In genomic region chr20:47257771-47258170, GRCh38 we compare ENCODE assay signal across 20 cellular contexts.
A peak's percentile ranks its signal among the peaks of the same experiment; 100 is the strongest.
DNase-seq lines count a peak whose midpoint lies in the region; ATAC-seq, FAIRE-seq and TF ChIP-seq lines count a peak whose summit lies in the region.
"Had no signal": no experiment of that assay in that cellular context is flagged by ENCODE, and none has a peak within 500 bp of the region (broad histone marks: within the 10 kb centered on the region; RNA-seq: fewer than 3 reads in every experiment).

No MANE protein-coding gene starts in this region.

- FAIRE-seq in HepG2 (lab: Jason Lieb, UNC), result no peak
- FAIRE-seq: D721Med, small intestine had no signal

- peaks cover 43% of the 10 kb centered on the region for H3K4me1 Mint-ChIP-seq in memory B cell
- H3K4me1 Mint-ChIP-seq in naive thymus-derived CD8-positive, alpha-beta T cell, result peaks cover 21 to 39% (median 27%) of the 10 kb centered on the region in 4 donors

- TF ChIP-seq POLR2A in HepG2 (IDR thresholded peaks at IDR 0.05; ENCODE audit: insufficient read depth in 1 of 2, low read depth in 2 of 2, low read length in 2 of 2) (no peak), right lobe of liver (IDR thresholded peaks at IDR 0.05) (no peak)

- in situ Hi-C loops in HepG2 (cut with HindIII; ENCODE audit: extremely low pct_ligation_motif_present, low pct_unique_long_range_greater_than_20kb), result no loop called here

- no peaks in the 10 kb centered on the region for H3K9me3 Mint-ChIP-seq in memory B cell
- no peaks in the 10 kb centered on the region for H3K9me3 Mint-ChIP-seq in naive thymus-derived CD8-positive, alpha-beta T cell
- H3K9me3 Mint-ChIP-seq: T-helper 1 cell treated with Interleukin-12 subunit alpha and Interleukin-12 subunit beta and Interleukin-4 antibody, amounts not matched to agents 30 μg/mL and 1 μg/mL, for 36 hours had no signal

- H3K4me3 ChIP-seq in HepG2 (replicated peaks in 1 of 3; ENCODE audit: insufficient read depth in 1 of 3, low read depth in 2 of 3, low read length in 3 of 3) (no peak overlapping the region), right lobe of liver (no peak overlapping the region), ascending aorta (no peak overlapping the region), upper lobe of right lung (no peak overlapping the region)
- H3K4me3 ChIP-seq: cardiac muscle cell had no signal

- POLR2A ChIA-PET in HepG2 (lab: Yijun Ruan, JAX), result no interaction called here
- POLR2A ChIA-PET in naive thymus-derived CD8-positive, alpha-beta T cell (lab: Charles Lee), result no interaction called here

- H4K20me1 ChIP-seq in HepG2 (ENCODE audit: insufficient read depth, low read length), result peaks cover 47% of the 10 kb centered on the region

- H3K4me1 ChIP-seq in HepG2 (ENCODE audit: insufficient read depth, low read length) (peaks cover 34% of the 10 kb centered on the region; the same call in 1 of the 2 replicates), right lobe of liver (peaks cover 0 to 22% (median 10%) of the 10 kb centered on the region in 4 donors), ascending aorta (peaks cover 0 to 22% of the 10 kb centered on the region in 2 donors), upper lobe of right lung (peaks cover 35% of the 10 kb centered on the region)

- TF ChIP-seq EP300 in HepG2 (IDR thresholded peaks at IDR 0.05; ENCODE audit: low read depth in 2 of 2, low read length in 2 of 2) (no peak), HepG2 (CRISPR knock-in tag; IDR thresholded peaks at IDR 0.05; ENCODE audit: borderline replicate concordance) (no peak)

- TF ChIP-seq CTCF in HepG2 (CRISPR knock-in tag; IDR thresholded peaks at IDR 0.05) (no peak), right lobe of liver (IDR thresholded peaks at IDR 0.05) (no peak), ascending aorta (IDR thresholded peaks at IDR 0.05) (no peak), upper lobe of right lung (IDR thresholded peaks at IDR 0.05) (no peak)

- peaks cover 50% of the 10 kb centered on the region for H3K79me2 ChIP-seq in HepG2 (ENCODE audit: insufficient read depth, low read length)

- peaks cover 29% of the 10 kb centered on the region for H3K36me3 Mint-ChIP-seq in memory B cell
- peaks cover 4 to 84% (median 5%) of the 10 kb centered on the region in 3 donors for H3K36me3 Mint-ChIP-seq in naive thymus-derived CD8-positive, alpha-beta T cell

- H3K9me3 ChIP-seq in HepG2 (ENCODE audit: low read length), result no peaks in the 10 kb centered on the region
- H3K9me3 ChIP-seq in right lobe of liver, result no peaks in the 10 kb centered on the region
- no peaks in the 10 kb centered on the region for H3K9me3 ChIP-seq in ascending aorta
- no peaks in the 10 kb centered on the region for H3K9me3 ChIP-seq in upper lobe of right lung

- H3K27me3 ChIP-seq in HepG2 (ENCODE audit: control insufficient read depth in 1 of 2, insufficient read depth in 2 of 2, low read length in 2 of 2) (no peaks in the 10 kb centered on the region), right lobe of liver (no peaks in the 10 kb centered on the region), ascending aorta (no peaks in the 10 kb centered on the region), upper lobe of right lung (no peaks in the 10 kb centered on the region)
- H3K27me3 ChIP-seq: cardiac muscle cell had no signal

- no peak overlapping the region for H3K4me2 ChIP-seq in HepG2 (ENCODE audit: low read depth, low read length)

- H2AFZ ChIP-seq in HepG2 (ENCODE audit: low read length), result no peak overlapping the region
- H2AFZ ChIP-seq: parathyroid adenoma had no signal

- H3K27me3 Mint-ChIP-seq in memory B cell, result no peaks in the 10 kb centered on the region
- no peaks in the 10 kb centered on the region for H3K27me3 Mint-ChIP-seq in naive thymus-derived CD8-positive, alpha-beta T cell

- peaks cover 59 to 89% of the 10 kb centered on the region in 2 experiments for H3K36me3 ChIP-seq in HepG2 (replicated peaks in 1 of 2; ENCODE audit: control insufficient read depth in 1 of 2, insufficient read depth in 2 of 2, low read length in 2 of 2)
- peaks cover 0 to 11% (median 5%) of the 10 kb centered on the region in 4 donors for H3K36me3 ChIP-seq in right lobe of liver
- H3K36me3 ChIP-seq in ascending aorta, result peaks cover 0 to 23% of the 10 kb centered on the region in 2 donors
- H3K36me3 ChIP-seq in upper lobe of right lung, result peaks cover 39% of the 10 kb centered on the region

- no peak overlapping the region for H3K4me3 Mint-ChIP-seq in memory B cell
- H3K4me3 Mint-ChIP-seq in naive thymus-derived CD8-positive, alpha-beta T cell, result no peak overlapping the region
- H3K4me3 Mint-ChIP-seq: T-helper 1 cell treated with Interleukin-12 subunit alpha and Interleukin-12 subunit beta and Interleukin-4 antibody, amounts not matched to agents 30 μg/mL and 1 μg/mL, for 36 hours had no signal

- no peak overlapping the region for H3K27ac ChIP-seq in HepG2 (ENCODE audit: extremely low read length, insufficient read depth, low read length)
- peak overlapping the region in 1 of 3 donors; percentile 10 for H3K27ac ChIP-seq in right lobe of liver
- peak overlapping the region; percentile 70 to 76 for H3K27ac ChIP-seq in ascending aorta
- peak overlapping the region; percentile 61 for H3K27ac ChIP-seq in upper lobe of right lung

- no peak for TF ChIP-seq RAD21 in HepG2 (CRISPR knock-in tag; IDR thresholded peaks at IDR 0.05)

- CTCF ChIA-PET in HepG2 (lab: Yijun Ruan, JAX; ENCODE audit: low intra/inter-chr PET ratio, low total read pairs), result no interaction called here

- 87% methylated on average over 3 of the region's 3 CpGs for WGBS in HepG2 (ENCODE audit: low lambda C conversion rate)
- WGBS in right lobe of liver (ENCODE audit: insufficient coverage, low coverage, low lambda C conversion rate, missing lambda C conversion rate), result 71% methylated on average over 3 of the region's 3 CpGs

- intact Hi-C loops in HepG2 (cut with micrococcal nuclease; ENCODE audit: unreplicated experiment) (no loop called here), right lobe of liver (cut with DNase I) (loop anchor here in 1 of 2 donors (10.0 kb wide), 1 partner anchor 53 kb away; no protein-coding TSS in a partner anchor), ascending aorta (cut with DNase I) (no loop called here), upper lobe of right lung (cut with DNase I) (no loop called here)

- no TSS peak for BruUV-seq in HepG2 (replicated peaks; lab: Mats Ljungman, UMichigan)

- no peak for ATAC-seq in HepG2
- ATAC-seq in right lobe of liver, result no peak
- ATAC-seq in memory B cell (ENCODE audit: low read depth), result no peak
- ATAC-seq in upper lobe of right lung, result no peak
- ATAC-seq in naive thymus-derived CD8-positive, alpha-beta T cell, result no peak
- ATAC-seq in HG02970 (IDR thresholded peaks at IDR 0.05; ENCODE audit: low FRiP score, unreplicated experiment), result no peak
- ATAC-seq: left colon had no signal

- peak overlapping the region; percentile 91 for H3K27ac Mint-ChIP-seq in memory B cell
- peak overlapping the region in 5 of 10 donors; percentile 0 to 78 (median 33) for H3K27ac Mint-ChIP-seq in naive thymus-derived CD8-positive, alpha-beta T cell
- H3K27ac Mint-ChIP-seq: T-helper 1 cell treated with Interleukin-12 subunit alpha and Interleukin-12 subunit beta and Interleukin-4 antibody, amounts not matched to agents 30 μg/mL and 1 μg/mL, for 36 hours had no signal

- H3K9ac ChIP-seq in HepG2 (ENCODE audit: insufficient read depth, low read depth, low read length), result no peak overlapping the region
- H3K9ac ChIP-seq: parathyroid adenoma had no signal

- DNase-seq in HepG2 (ENCODE audit: low spot score) (no peak), right lobe of liver (no peak), ascending aorta (ENCODE audit: low spot score in 2 of 2) (no peak), memory B cell (ENCODE audit: low spot score in 2 of 2) (no peak), upper lobe of right lung (no peak), NCI-H2196 (lab: John Stamatoyannopoulos, UW; ENCODE audit: unreplicated experiment) (no peak)
- DNase-seq in naive thymus-derived CD8-positive, alpha-beta T cell, result no peak
- DNase-seq: activated CD4-positive, CD25-positive, alpha-beta regulatory T cell; activated naive CD4-positive, alpha-beta T cell; effector CD4-positive, alpha-beta T cell; left colon; NCI-H1417; Right ventricle myocardium superior; small intestine; stimulated activated naive CD4-positive, alpha-beta T cell treated with Interleukin-2 at 50 U/mL for 16 hours had no signal

TF ChIP-seq in HepG2, 621 proteins besides CTCF, POLR2A, EP300 and RAD21 (continues in another document):
- no peak for TF ChIP-seq AKAP8 (CRISPR knock-in tag; IDR thresholded peaks at IDR 0.05)
- TF ChIP-seq GPN1 (CRISPR knock-in tag; IDR thresholded peaks at IDR 0.05; ENCODE audit: borderline replicate concordance), result no peak
- TF ChIP-seq, protein P1, sequence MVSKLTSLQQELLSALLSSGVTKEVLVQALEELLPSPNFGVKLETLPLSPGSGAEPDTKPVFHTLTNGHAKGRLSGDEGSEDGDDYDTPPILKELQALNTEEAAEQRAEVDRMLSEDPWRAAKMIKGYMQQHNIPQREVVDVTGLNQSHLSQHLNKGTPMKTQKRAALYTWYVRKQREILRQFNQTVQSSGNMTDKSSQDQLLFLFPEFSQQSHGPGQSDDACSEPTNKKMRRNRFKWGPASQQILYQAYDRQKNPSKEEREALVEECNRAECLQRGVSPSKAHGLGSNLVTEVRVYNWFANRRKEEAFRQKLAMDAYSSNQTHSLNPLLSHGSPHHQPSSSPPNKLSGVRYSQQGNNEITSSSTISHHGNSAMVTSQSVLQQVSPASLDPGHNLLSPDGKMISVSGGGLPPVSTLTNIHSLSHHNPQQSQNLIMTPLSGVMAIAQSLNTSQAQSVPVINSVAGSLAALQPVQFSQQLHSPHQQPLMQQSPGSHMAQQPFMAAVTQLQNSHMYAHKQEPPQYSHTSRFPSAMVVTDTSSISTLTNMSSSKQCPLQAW (CRISPR knock-in tag; IDR thresholded peaks at IDR 0.05), result no peak
- no peak for TF ChIP-seq REL (CRISPR knock-in tag; conservative IDR thresholded peaks at IDR 0.05)
- TF ChIP-seq ZFX (CRISPR knock-in tag; IDR thresholded peaks at IDR 0.05; ENCODE audit: low read depth), result no peak
- no peak for TF ChIP-seq MXI1 (IDR thresholded peaks at IDR 0.05; ENCODE audit: borderline replicate concordance, low read depth, low read length)
- TF ChIP-seq ZSCAN22 (CRISPR knock-in tag; IDR thresholded peaks at IDR 0.05), result no peak
